Comparison of ENCODE assay signal across 8 cellular contexts in genomic region chr1:25858906-25859789, GRCh38. TPM values are rescaled to one million over a fixed set of nuclear protein-coding genes. Genes with fewer than 3 reads are reported as not detected.
A peak's percentile ranks its signal among the peaks of the same experiment; 100 is the strongest.
DNase-seq lines count a peak whose midpoint lies in the region; ATAC-seq, FAIRE-seq and TF ChIP-seq lines count a peak whose summit lies in the region.

A gene with protein sequence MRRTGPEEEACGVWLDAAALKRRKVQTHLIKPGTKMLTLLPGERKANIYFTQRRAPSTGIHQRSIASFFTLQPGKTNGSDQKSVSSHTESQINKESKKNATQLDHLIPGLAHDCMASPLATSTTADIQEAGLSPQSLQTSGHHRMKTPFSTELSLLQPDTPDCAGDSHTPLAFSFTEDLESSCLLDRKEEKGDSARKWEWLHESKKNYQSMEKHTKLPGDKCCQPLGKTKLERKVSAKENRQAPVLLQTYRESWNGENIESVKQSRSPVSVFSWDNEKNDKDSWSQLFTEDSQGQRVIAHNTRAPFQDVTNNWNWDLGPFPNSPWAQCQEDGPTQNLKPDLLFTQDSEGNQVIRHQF (minus strand): TSS chr1:25859457. CDS start chr1:25859357, 100 bp downstream.

- ATAC-seq in HG02870 (IDR thresholded peaks at IDR 0.05; ENCODE audit: unreplicated experiment): peak; percentile 75
- no peak for ATAC-seq in GM18870 (IDR thresholded peaks at IDR 0.05; ENCODE audit: unreplicated experiment)

- TF ChIP-seq CTCF in astrocyte of the cerebellum (IDR thresholded peaks at IDR 0.05; ENCODE audit: low read depth, low read length, missing control alignments) (no peak), retinal pigment epithelial cell (conservative IDR thresholded peaks at IDR 0.05; ENCODE audit: low read depth, low read length) (no peak)

- FAIRE-seq in GM12892 (lab: Jason Lieb, UNC): peak; percentile 94

- H3K4me3 ChIP-seq in astrocyte of the cerebellum (ENCODE audit: low read depth, low read length): peak within 1 kb of the TSS; percentile 68
- H3K4me3 ChIP-seq in retinal pigment epithelial cell (ENCODE audit: low read length): peak within 1 kb of the TSS; percentile 64

- TF ChIP-seq POLR2A in GM12892 (IDR thresholded peaks at IDR 0.05; ENCODE audit: low read depth, low read length): peak; percentile 87

- in situ Hi-C loops in astrocyte of the cerebellum (cut with HindIII; ENCODE audit: low sequenced_read_pairs): no loop called here

- DNase-seq in GM12892 (ENCODE audit: insufficient read length) (peak; percentile 90), NCI-H1694 (lab: John Stamatoyannopoulos, UW) (peak; percentile 48), T-helper 9 cell (peak; percentile 87), astrocyte of the cerebellum (ENCODE audit: low read depth) (peak; percentile 48), hippocampal formation (lab: John Stamatoyannopoulos, UW) (peak; percentile 65 to 67), retinal pigment epithelial cell (ENCODE audit: low read depth) (no peak)

RNA-seq across cellular contexts. Expression of the gene that starts here (rescaled TPM):
- 4.7 TPM for polyA plus RNA-seq in GM12892 (2012; ENCODE audit: missing spikeins)
